ENCODE assay signal across 14 cellular contexts in genomic region chr2:37649518-37649917, GRCh38. TPM values are rescaled to one million over a fixed set of nuclear protein-coding genes. Genes with fewer than 3 reads are reported as not detected.
DNase-seq lines count a peak whose midpoint lies in the region; ATAC-seq and TF ChIP-seq lines count a peak whose summit lies in the region.
"Had no signal": no experiment of that assay in that cellular context is flagged by ENCODE, and none has a peak within 500 bp of the region (broad histone marks: within the 10 kb centered on the region; RNA-seq: fewer than 3 reads in every experiment).

No MANE protein-coding gene starts in this region.

- no peaks in the 10 kb centered on the region for H3K9me3 Mint-ChIP-seq in central memory CD8-positive, alpha-beta T cell
- H3K9me3 Mint-ChIP-seq in natural killer cell treated with Interleukin-12 subunit alpha and Interleukin-12 subunit beta and Interleukin-15 and Interleukin-18, amount 100 ng/mL, for 72 hours: peaks cover 3% of the 10 kb centered on the region

- WGBS in right cardiac atrium: 72% methylated on average over 3 of the region's 3 CpGs

- H3K27ac ChIP-seq in right cardiac atrium (ENCODE audit: low read length): peak overlapping the region; percentile 25

- peaks cover 31% of the 10 kb centered on the region for H3K4me1 ChIP-seq in right cardiac atrium (ENCODE audit: control insufficient read depth, insufficient read depth, low read length)
- H3K4me1 ChIP-seq: right lobe of liver had no signal

- in situ Hi-C loops in GM13977 (cut with MboI; ENCODE audit: low pct_unique_long_range_greater_than_20kb, low sequenced_read_pairs, unreplicated experiment): no loop called here

- peak overlapping the region; percentile 96 for H3K27ac Mint-ChIP-seq in central memory CD8-positive, alpha-beta T cell (ENCODE audit: low read depth)
- peak overlapping the region; percentile 94 to 95 for H3K27ac Mint-ChIP-seq in natural killer cell treated with Interleukin-12 subunit alpha and Interleukin-12 subunit beta and Interleukin-15 and Interleukin-18, amount 100 ng/mL, for 72 hours

- H3K9me3 ChIP-seq in right cardiac atrium (ENCODE audit: control insufficient read depth, low read length): no peaks in the 10 kb centered on the region
- H3K9me3 ChIP-seq: right lobe of liver had no signal

- ATAC-seq in right cardiac atrium (no peak), Right ventricle myocardium inferior (no peak), HG02678 (IDR thresholded peaks at IDR 0.05; ENCODE audit: unreplicated experiment) (no peak)
- ATAC-seq in central memory CD8-positive, alpha-beta T cell (replicated peaks; ENCODE audit: extremely low read depth, poor library complexity, severe bottlenecking): no peak
- no peak for ATAC-seq in natural killer cell treated with Interleukin-12 subunit alpha and Interleukin-12 subunit beta and Interleukin-15 and Interleukin-18, amount 100 ng/mL, for 72 hours

- H3K36me3 Mint-ChIP-seq in central memory CD8-positive, alpha-beta T cell (ENCODE audit: insufficient read depth): peaks cover 39% of the 10 kb centered on the region
- H3K36me3 Mint-ChIP-seq in natural killer cell treated with Interleukin-12 subunit alpha and Interleukin-12 subunit beta and Interleukin-15 and Interleukin-18, amount 100 ng/mL, for 72 hours: peaks cover 32% of the 10 kb centered on the region

- H3K27me3 Mint-ChIP-seq in central memory CD8-positive, alpha-beta T cell: no peaks in the 10 kb centered on the region
- no peaks in the 10 kb centered on the region for H3K27me3 Mint-ChIP-seq in natural killer cell treated with Interleukin-12 subunit alpha and Interleukin-12 subunit beta and Interleukin-15 and Interleukin-18, amount 100 ng/mL, for 72 hours

- TF ChIP-seq CTCF in GM13977 (IDR thresholded peaks at IDR 0.05; ENCODE audit: extremely low read depth, insufficient read depth, missing control alignments): no peak

- no peak overlapping the region for H3K4me3 Mint-ChIP-seq in central memory CD8-positive, alpha-beta T cell
- no peak overlapping the region for H3K4me3 Mint-ChIP-seq in natural killer cell treated with Interleukin-12 subunit alpha and Interleukin-12 subunit beta and Interleukin-15 and Interleukin-18, amount 100 ng/mL, for 72 hours

- no peaks in the 10 kb centered on the region for H3K27me3 ChIP-seq in right cardiac atrium (ENCODE audit: control insufficient read depth, insufficient read depth)
- H3K27me3 ChIP-seq: right lobe of liver had no signal

- H3K4me1 Mint-ChIP-seq in central memory CD8-positive, alpha-beta T cell: peaks cover 93% of the 10 kb centered on the region
- peaks cover 70 to 93% of the 10 kb centered on the region in 2 donors for H3K4me1 Mint-ChIP-seq in natural killer cell treated with Interleukin-12 subunit alpha and Interleukin-12 subunit beta and Interleukin-15 and Interleukin-18, amount 100 ng/mL, for 72 hours (ENCODE audit: low read depth in 2 of 2)

- DNase-seq in right cardiac atrium (no peak), Right ventricle myocardium inferior (ENCODE audit: missing footprints) (no peak), NCI-H1105 treated with DMSO at 0.1 percent for 48 hours (lab: John Stamatoyannopoulos, UW) (no peak), GM13977 (ENCODE audit: low spot score) (no peak), pons (ENCODE audit: low spot score) (no peak)
- DNase-seq in central memory CD8-positive, alpha-beta T cell (ENCODE audit: low spot score in 2 of 2): no peak
- no peak for DNase-seq in natural killer cell treated with Interleukin-12 subunit alpha and Interleukin-12 subunit beta and Interleukin-15 and Interleukin-18, amount 100 ng/mL, for 72 hours (ENCODE audit: low spot score)
- DNase-seq: activated CD4-positive, alpha-beta T cell treated with anti-CD3 and anti-CD28 coated beads for 48 hours; mesendoderm; NCI-H1436; NCI-H446; right lobe of liver; stimulated activated CD4-positive, alpha-beta T cell treated with anti-CD3 and anti-CD28 coated beads, Interleukin-4, amount 100 ng/mL, for 24 hours had no signal

- H3K4me3 ChIP-seq in right cardiac atrium (ENCODE audit: low read length): no peak overlapping the region
- H3K4me3 ChIP-seq: right lobe of liver had no signal

- intact Hi-C loops in right cardiac atrium (cut with DNase I) (no loop called here), Right ventricle myocardium inferior (cut with DNase I) (no loop called here)

RNA-seq across cellular contexts. Expression of gene CDC42EP3, which starts 21.9 kb away (rescaled TPM):
- total RNA-seq in right cardiac atrium: 10 to 100 TPM; 65.0 to 98.4 (median 78.6) TPM
- polyA plus RNA-seq in right cardiac atrium: 37.3 TPM
- 91.3 TPM for total RNA-seq in Right ventricle myocardium inferior
- 10 to 100 TPM; 36.0 to 40.1 TPM for total RNA-seq in natural killer cell treated with Interleukin-12 subunit alpha and Interleukin-12 subunit beta and Interleukin-15 and Interleukin-18, amount 100 ng/mL, for 72 hours
